8 cellular contexts compared by ENCODE assay signal in the genomic region with DNA sequence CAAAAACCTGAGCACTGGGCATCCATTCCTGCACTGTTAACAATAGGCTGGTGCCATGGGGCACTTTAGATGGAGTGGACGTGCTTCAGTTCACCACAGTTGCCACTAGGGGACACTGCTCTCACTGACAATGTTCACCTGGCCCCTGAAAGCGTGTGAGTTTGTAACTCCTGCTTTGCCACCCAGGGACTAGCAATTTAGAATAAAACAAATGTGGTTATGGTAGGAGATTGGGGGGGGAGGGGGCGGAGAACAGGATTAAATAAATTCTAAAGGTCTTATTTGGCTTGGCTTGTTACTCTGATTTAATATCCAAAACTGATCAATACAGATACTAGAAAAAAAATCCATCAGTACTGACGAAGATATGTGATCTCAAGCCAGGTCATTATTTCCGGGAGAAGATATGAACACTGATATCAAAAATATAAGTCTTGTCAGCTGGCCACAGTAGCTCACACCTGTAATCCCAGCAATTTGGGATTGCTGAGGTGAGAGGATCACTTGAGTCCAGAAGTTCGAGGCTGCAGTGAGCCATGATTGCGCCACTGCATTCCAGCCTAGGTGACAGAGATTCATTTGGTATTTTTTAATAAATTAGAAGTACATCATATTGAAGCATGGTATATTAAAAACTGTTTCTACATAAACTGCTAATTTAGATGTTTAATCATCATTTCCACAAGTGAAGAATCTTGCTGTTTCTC. TPM values are rescaled to one million over a fixed set of nuclear protein-coding genes. Genes with fewer than 3 reads are reported as not detected.
DNase-seq lines count a peak whose midpoint lies in the region; ATAC-seq and TF ChIP-seq lines count a peak whose summit lies in the region.

No MANE protein-coding gene starts in this region.

- H3K27ac ChIP-seq in aorta (ENCODE audit: low read depth in 1 of 2, low read length in 2 of 2), result no peak overlapping the region

- no peaks in the 10 kb centered on the region for H3K36me3 Mint-ChIP-seq in glutamatergic neuron (ENCODE audit: unreplicated experiment)

- H3K4me3 ChIP-seq in aorta (ENCODE audit: low read length in 2 of 2), result no peak overlapping the region

- peaks cover 3% of the 10 kb centered on the region for H3K4me1 Mint-ChIP-seq in glutamatergic neuron (ENCODE audit: low read depth, unreplicated experiment)

- DNase-seq in DMS53 treated with DMSO at 0.1 percent for 48 hours (lab: John Stamatoyannopoulos, UW; ENCODE audit: unreplicated experiment) (peak; percentile 64), KG1 (lab: John Stamatoyannopoulos, UW) (peak; percentile 41), SHP77 treated with DMSO at 0.1 percent for 48 hours (lab: John Stamatoyannopoulos, UW) (peak; percentile 48), glutamatergic neuron (peak; percentile 70), posterior cingulate gyrus (peak in 8 of 10 donors; percentile 34 to 88 (median 52)), aorta (peak; percentile 66 to 81)
- peak; percentile 69 for DNase-seq in activated naive CD4-positive, alpha-beta T cell treated with Interleukin-2 at 50 U/mL for 16 hours

- H3K4me1 ChIP-seq in aorta (ENCODE audit: control insufficient read depth in 1 of 2, insufficient read depth in 2 of 2, low read length in 2 of 2), result no peaks in the 10 kb centered on the region

- no peaks in the 10 kb centered on the region for H3K9me3 ChIP-seq in aorta (ENCODE audit: control insufficient read depth, low read length)

- no peaks in the 10 kb centered on the region for H3K27me3 Mint-ChIP-seq in glutamatergic neuron (ENCODE audit: unreplicated experiment)

- intact Hi-C loops in posterior cingulate gyrus (cut with DNase I) (no loop called here), aorta (cut with DNase I) (no loop called here)

- TF ChIP-seq CTCF in glutamatergic neuron (IDR thresholded peaks at IDR 0.05; ENCODE audit: partially characterized antibody, unreplicated experiment), result peak; percentile 94

- WGBS in aorta, 2 donors, result 55 to 56% methylated on average over 7 of the region's 7 CpGs

- no peak overlapping the region for H3K27ac Mint-ChIP-seq in glutamatergic neuron (ENCODE audit: unreplicated experiment)

- H3K4me3 Mint-ChIP-seq in glutamatergic neuron (ENCODE audit: unreplicated experiment), result no peak overlapping the region

- H3K27me3 ChIP-seq in aorta (ENCODE audit: control insufficient read depth in 1 of 2, insufficient read depth in 2 of 2, low read length in 1 of 2), result no peaks in the 10 kb centered on the region

- ATAC-seq in GM21515 (IDR thresholded peaks at IDR 0.05; ENCODE audit: unreplicated experiment) (peak; percentile 84), aorta (ENCODE audit: low FRiP score) (peak; percentile 90)

- no peaks in the 10 kb centered on the region for H3K9me3 Mint-ChIP-seq in glutamatergic neuron (ENCODE audit: unreplicated experiment)

- H3K36me3 ChIP-seq in aorta (ENCODE audit: control insufficient read depth in 1 of 2, insufficient read depth in 2 of 2, low read length in 1 of 2), result peaks cover 2 to 3% of the 10 kb centered on the region in 2 donors

RNA-seq across cellular contexts. Expression of gene INTS7, which starts 23.2 kb away (rescaled TPM):
- total RNA-seq in glutamatergic neuron (ENCODE audit: unreplicated experiment), result 17.6 TPM
- 1 to 10 TPM; 7.4 to 9.4 TPM for total RNA-seq in aorta
- 1 to 10 TPM; 3.8 to 4.0 TPM for polyA plus RNA-seq in aorta

RNA-seq across cellular contexts. Expression of gene DTL, which starts 23.4 kb away (rescaled TPM):
- total RNA-seq in glutamatergic neuron (ENCODE audit: unreplicated experiment), result 7.4 TPM
- total RNA-seq in aorta, result 1 to 10 TPM; 1.2 to 1.3 TPM
- under 1 TPM in 1 of 2 donors, not detected in 1; 0.10 TPM for polyA plus RNA-seq in aorta
